ENCODE assay signal across 8 cellular contexts in genomic region chr6:36615018-36615761, GRCh38. TPM values are rescaled to one million over a fixed set of nuclear protein-coding genes. Genes with fewer than 3 reads are reported as not detected.
DNase-seq lines count a peak whose midpoint lies in the region; ATAC-seq, FAIRE-seq and TF ChIP-seq lines count a peak whose summit lies in the region.

No MANE protein-coding gene starts in this region.

- H3F3A ChIP-seq in OCI-LY1 (ENCODE audit: insufficient read depth, low read length), result peaks cover 11% of the 10 kb centered on the region

- peaks cover 39% of the 10 kb centered on the region for H3K36me3 ChIP-seq in BE2C
- H3K36me3 ChIP-seq in OCI-LY1 (ENCODE audit: insufficient read depth, low read length), result peaks cover 31% of the 10 kb centered on the region

- no peak overlapping the region for H3K4me2 ChIP-seq in OCI-LY1 (ENCODE audit: low read length)

- H2AFZ ChIP-seq in OCI-LY1 (ENCODE audit: low read length), result no peak overlapping the region

- H3K9ac ChIP-seq in OCI-LY1 (ENCODE audit: low read length), result no peak overlapping the region

- H3K27me3 ChIP-seq in BE2C (no peaks in the 10 kb centered on the region), OCI-LY1 (ENCODE audit: insufficient read depth, low read length) (no peaks in the 10 kb centered on the region)

- H3K27ac ChIP-seq in OCI-LY1 (ENCODE audit: low read depth, low read length, poor library complexity, severe bottlenecking), result no peak overlapping the region

- no peaks in the 10 kb centered on the region for H3K9me2 ChIP-seq in OCI-LY1 (ENCODE audit: low read depth, low read length)

- H3K4me1 ChIP-seq in BE2C (peaks cover 27% of the 10 kb centered on the region), OCI-LY1 (ENCODE audit: insufficient read depth, low read length, severe bottlenecking) (peaks cover 8% of the 10 kb centered on the region)

- H3K9me3 ChIP-seq in BE2C (no peaks in the 10 kb centered on the region), OCI-LY1 (ENCODE audit: low read length) (no peaks in the 10 kb centered on the region)

- ATAC-seq in GM19452 (IDR thresholded peaks at IDR 0.05; ENCODE audit: unreplicated experiment), result no peak
- no peak for ATAC-seq in HG02763 (IDR thresholded peaks at IDR 0.05; ENCODE audit: unreplicated experiment)

- H3K79me2 ChIP-seq in OCI-LY1 (ENCODE audit: insufficient read depth, low read length), result no peaks in the 10 kb centered on the region

- H3K4me3 ChIP-seq in BE2C (ENCODE audit: low read depth, low read length) (no peak overlapping the region), OCI-LY1 (ENCODE audit: low read depth, low read length, poor library complexity, severe bottlenecking) (no peak overlapping the region)

- FAIRE-seq in GM18507 (lab: Jason Lieb, UNC), result peak; percentile 62

- H4K20me1 ChIP-seq in OCI-LY1 (ENCODE audit: insufficient read depth, low read length), result no peaks in the 10 kb centered on the region

- peak; percentile 81 for TF ChIP-seq CTCF in BE2C (IDR thresholded peaks at IDR 0.05; ENCODE audit: low read depth, low read length)
- TF ChIP-seq CTCF in OCI-LY1 (IDR thresholded peaks at IDR 0.05; ENCODE audit: low read length), result peak; percentile 74

- DNase-seq in BE2C, result peak; percentile 55
- peak; percentile 40 for DNase-seq in GM18507 (ENCODE audit: extremely low spot score, insufficient read length, low read depth)
- peak; percentile 25 for DNase-seq in activated T-helper 9 cell treated with anti-CD3 and anti-CD28 coated beads, Interleukin-2, amount 50 U/mL, for 16 hours (ENCODE audit: low read depth)
- DNase-seq in glomerular visceral epithelial cell (ENCODE audit: extremely low spot score), result peak; percentile 69
- peak; percentile 58 for DNase-seq in pons (ENCODE audit: low spot score)

RNA-seq across cellular contexts. Expression of gene SRSF3, which starts 21.0 kb away (rescaled TPM):
- polyA plus RNA-seq in BE2C (2012; ENCODE audit: insufficient read depth, insufficient read length, low read depth), result 375 TPM
